In genomic region chr10:110007701-110008517, GRCh38 we compare ENCODE assay signal across 8 cellular contexts. TPM values are rescaled to one million over a fixed set of nuclear protein-coding genes. Genes with fewer than 3 reads are reported as not detected.
DNase-seq lines count a peak whose midpoint lies in the region; ATAC-seq and TF ChIP-seq lines count a peak whose summit lies in the region.

A gene with protein sequence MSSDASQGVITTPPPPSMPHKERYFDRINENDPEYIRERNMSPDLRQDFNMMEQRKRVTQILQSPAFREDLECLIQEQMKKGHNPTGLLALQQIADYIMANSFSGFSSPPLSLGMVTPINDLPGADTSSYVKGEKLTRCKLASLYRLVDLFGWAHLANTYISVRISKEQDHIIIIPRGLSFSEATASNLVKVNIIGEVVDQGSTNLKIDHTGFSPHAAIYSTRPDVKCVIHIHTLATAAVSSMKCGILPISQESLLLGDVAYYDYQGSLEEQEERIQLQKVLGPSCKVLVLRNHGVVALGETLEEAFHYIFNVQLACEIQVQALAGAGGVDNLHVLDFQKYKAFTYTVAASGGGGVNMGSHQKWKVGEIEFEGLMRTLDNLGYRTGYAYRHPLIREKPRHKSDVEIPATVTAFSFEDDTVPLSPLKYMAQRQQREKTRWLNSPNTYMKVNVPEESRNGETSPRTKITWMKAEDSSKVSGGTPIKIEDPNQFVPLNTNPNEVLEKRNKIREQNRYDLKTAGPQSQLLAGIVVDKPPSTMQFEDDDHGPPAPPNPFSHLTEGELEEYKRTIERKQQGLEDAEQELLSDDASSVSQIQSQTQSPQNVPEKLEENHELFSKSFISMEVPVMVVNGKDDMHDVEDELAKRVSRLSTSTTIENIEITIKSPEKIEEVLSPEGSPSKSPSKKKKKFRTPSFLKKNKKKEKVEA (plus strand): TSS chr10:110007984. CDS start chr10:110100654, 92,670 bp downstream.

- in situ Hi-C loops in GM13977 (cut with MboI; ENCODE audit: low pct_unique_long_range_greater_than_20kb, low sequenced_read_pairs, unreplicated experiment) = no loop called here

- H3K4me1 ChIP-seq in right atrium auricular region (peaks cover 0 to 68% of the 10 kb centered on the region in 2 donors), uterus (no peaks in the 10 kb centered on the region)

- H3K4me3 ChIP-seq in right atrium auricular region (peak within 1 kb of the TSS; percentile 96 to 99), uterus (peak within 1 kb of the TSS; percentile 78 to 88)

- H3K9me3 ChIP-seq in right atrium auricular region (no peaks in the 10 kb centered on the region), uterus (no peaks in the 10 kb centered on the region)

- no peaks in the 10 kb centered on the region for H3K36me3 ChIP-seq in right atrium auricular region
- no peaks in the 10 kb centered on the region for H3K36me3 ChIP-seq in uterus

- TF ChIP-seq CTCF in GM13977 (IDR thresholded peaks at IDR 0.05; ENCODE audit: extremely low read depth, insufficient read depth, missing control alignments) = no peak
- TF ChIP-seq CTCF in right atrium auricular region (IDR thresholded peaks at IDR 0.05) = no peak
- TF ChIP-seq CTCF in uterus (IDR thresholded peaks at IDR 0.05) = no peak

- H3K27ac ChIP-seq in right atrium auricular region = peak within 1 kb of the TSS; percentile 94 to 95
- peak within 1 kb of the TSS; percentile 92 to 95 for H3K27ac ChIP-seq in uterus

- intact Hi-C loops in T-helper 2 cell treated with Interferon-gamma antibody and Interleukin-4, amounts not matched to agents 100 ng/mL and 5 ng/mL, for 36 hours (cut with micrococcal nuclease) = loop anchor here (1.0 to 5.0 kb wide), 10 partner anchors 29 to 911 kb away; partner anchors contain the start of genes BBIP1, DUSP5, SHOC2 and SMC3
- intact Hi-C loops in uterus (cut with DNase I; ENCODE audit: low total_unique reads) = no loop called here

- TF ChIP-seq POLR2A in uterus (IDR thresholded peaks at IDR 0.05) = peak in 1 of 2 donors; percentile 39

- DNase-seq in GM13977 (ENCODE audit: low spot score) = peak; percentile 97
- DNase-seq in NCI-H1436 (lab: John Stamatoyannopoulos, UW) = peak; percentile 99
- DNase-seq in anterior cingulate cortex (lab: John Stamatoyannopoulos, UW) = peak in 57 of 58 donors; percentile 65 to 98 (median 94)
- DNase-seq in right atrium auricular region (ENCODE audit: low spot score) = peak; percentile 94
- peak; percentile 98 for DNase-seq in putamen (ENCODE audit: low spot score)
- DNase-seq in uterus = peak; percentile 97

- H3K27me3 ChIP-seq in right atrium auricular region = no peaks in the 10 kb centered on the region
- H3K27me3 ChIP-seq in uterus = no peaks in the 10 kb centered on the region

- ATAC-seq in HG02759 (IDR thresholded peaks at IDR 0.05; ENCODE audit: unreplicated experiment) = peak; percentile 59

RNA-seq across cellular contexts. Expression of the gene that starts here (rescaled TPM):
- total RNA-seq in T-helper 2 cell treated with Interferon-gamma antibody and Interleukin-4, amounts not matched to agents 100 ng/mL and 5 ng/mL, for 36 hours = 308 and 321 TPM in 2 replicates
- total RNA-seq in right atrium auricular region (100 to 1,000 TPM; 158 to 377 TPM), uterus (100 to 1,000 TPM in 2 of 4 donors, 10 to 100 TPM in 2; 55.0 to 935 (median 92.6) TPM)

Comparison
In these comparisons a context has a peak if more than half of its experiments do, and no peak if none do; other contexts are left out.
1. Peak in every context shown above with its lines: DNase-seq, ATAC-seq, H3K4me3 ChIP-seq and H3K27ac ChIP-seq.